Comparison of ENCODE assay signal across 18 cellular contexts in genomic region chr6:151916075-151916474, GRCh38.
"Had no signal": no experiment of that assay in that cellular context is flagged by ENCODE, and none has a peak within 500 bp of the region (broad histone marks: within the 10 kb centered on the region; RNA-seq: fewer than 3 reads in every experiment).

No MANE protein-coding gene starts in this region.

- H3K4me1 ChIP-seq: right atrium auricular region, testis, upper lobe of left lung had no signal

- DNase-seq: activated CD4-positive, CD25-positive, alpha-beta regulatory T cell treated with anti-CD3 and anti-CD28 coated beads, Interleukin-2, amount 50 U/mL, for 72 hours; activated naive CD4-positive, alpha-beta T cell treated with Interleukin-2 at 50 U/mL for 16 hours; activated T-cell treated with anti-CD3 and anti-CD28 coated beads for 4 hours; anterior cingulate cortex; cortex of kidney; immature natural killer cell; left ventricle myocardium superior; mucosa of descending colon; naive B cell; stimulated activated CD4-positive, alpha-beta T cell treated with anti-CD3 and anti-CD28 coated beads, Interleukin-15, amount 100 ng/mL, for 24 hours; stimulated activated CD4-positive, alpha-beta T cell treated with anti-CD3 and anti-CD28 coated beads, Interleukin-2, amount 100 ng/mL, for 48 hours; T-helper 17 cell; testis; upper lobe of left lung had no signal

- H3K36me3 ChIP-seq: right atrium auricular region, upper lobe of left lung had no signal

- ATAC-seq: activated T-helper 17 cell treated with anti-CD3 and anti-CD28 coated beads, Interleukin-2, amount 50 U/mL, for 72 hours; mucosa of descending colon; T-helper 17 cell had no signal

- H3K9me3 ChIP-seq: testis, upper lobe of left lung had no signal

- H3K27me3 ChIP-seq: right atrium auricular region, testis, upper lobe of left lung had no signal

- H3K27ac ChIP-seq: right atrium auricular region, testis, upper lobe of left lung, VCaP had no signal

- H3K4me3 ChIP-seq: mucosa of descending colon, right atrium auricular region, skin epidermis, testis, upper lobe of left lung had no signal
